ENCODE assay signal across 8 cellular contexts in genomic region chr12:81644503-81644902, GRCh38.
DNase-seq lines count a peak whose midpoint lies in the region; ATAC-seq and TF ChIP-seq lines count a peak whose summit lies in the region.

No MANE protein-coding gene starts in this region.

- TF ChIP-seq POLR2A in Peyer's patch (IDR thresholded peaks at IDR 0.05), result no peak
- no peak for TF ChIP-seq POLR2A in esophagus squamous epithelium (IDR thresholded peaks at IDR 0.05)

- H3K27me3 ChIP-seq in Peyer's patch (no peaks in the 10 kb centered on the region), esophagus squamous epithelium (no peaks in the 10 kb centered on the region)

- H3K36me3 ChIP-seq in Peyer's patch (no peaks in the 10 kb centered on the region), esophagus squamous epithelium (no peaks in the 10 kb centered on the region)

- H3K9me3 ChIP-seq in Peyer's patch, result no peaks in the 10 kb centered on the region
- no peaks in the 10 kb centered on the region for H3K9me3 ChIP-seq in esophagus squamous epithelium

- H3K4me3 ChIP-seq in Peyer's patch, result no peak overlapping the region
- no peak overlapping the region for H3K4me3 ChIP-seq in esophagus squamous epithelium

- DNase-seq in AG20443 (ENCODE audit: low spot score) (peak; percentile 32), Kasumi-1 (lab: John Stamatoyannopoulos, UW) (peak; percentile 63 to 77), Peyer's patch (no peak), esophagus squamous epithelium (lab: John Stamatoyannopoulos, UW) (no peak), putamen (ENCODE audit: low spot score) (peak; percentile 49)
- DNase-seq in stimulated activated CD4-positive, alpha-beta T cell treated with anti-CD3 and anti-CD28 coated beads, Interleukin-1b, Interleukin-23, amount 100 ng/mL, for 48 hours, result no peak

- H3K27ac ChIP-seq in Peyer's patch (no peak overlapping the region), esophagus squamous epithelium (no peak overlapping the region)

- peak in 4 of 6 experiments; percentile 23 to 63 (median 53) for TF ChIP-seq CTCF in Peyer's patch (IDR thresholded peaks at IDR 0.05)
- TF ChIP-seq CTCF in esophagus squamous epithelium (IDR thresholded peaks at IDR 0.05), result peak in 5 of 6 experiments; percentile 25 to 51 (median 38)

- ATAC-seq in GM18861 (IDR thresholded peaks at IDR 0.05; ENCODE audit: unreplicated experiment), result peak; percentile 94
- no peak for ATAC-seq in GM21529 (IDR thresholded peaks at IDR 0.05; ENCODE audit: unreplicated experiment)

- H3K4me1 ChIP-seq in Peyer's patch, result no peaks in the 10 kb centered on the region
- no peaks in the 10 kb centered on the region for H3K4me1 ChIP-seq in esophagus squamous epithelium

- WGBS in esophagus squamous epithelium, 2 donors, result 3 to 7% methylated on average over 1 of the region's 1 CpG

- intact Hi-C loops in esophagus squamous epithelium (cut with DNase I), result loop anchor here (10.0 kb wide), 1 partner anchor 680 kb away; no protein-coding TSS in a partner anchor

Comparison
In these comparisons a context has a peak if more than half of its experiments do, and no peak if none do; other contexts are left out.
1. DNase-seq: peak in AG20443 (single experiment), Kasumi-1 (2 of 2) and putamen (single experiment); none in Peyer's patch (0 of 3), esophagus squamous epithelium (single experiment) and stimulated activated CD4-positive, alpha-beta T cell treated with anti-CD3 and anti-CD28 coated beads, Interleukin-1b, Interleukin-23, amount 100 ng/mL, for 48 hours (single experiment).